ENCODE assay signal across 1 cellular context in genomic region chr12:109519787-109520186, GRCh38.
TF ChIP-seq lines count a peak whose summit lies in the region.

No MANE protein-coding gene starts in this region.

TF ChIP-seq in GM23338, 12 proteins besides CTCF, POLR2A, EP300 and RAD21 (continued from another document):
- TF ChIP-seq ZNF462 (CRISPR knock-in tag; IDR thresholded peaks at IDR 0.05): no peak
- no peak for TF ChIP-seq NANOG (IDR thresholded peaks at IDR 0.05; ENCODE audit: borderline replicate concordance)
- no peak for TF ChIP-seq CREB1 (CRISPR knock-in tag; IDR thresholded peaks at IDR 0.05; ENCODE audit: low read depth)
- no peak for TF ChIP-seq EZH2phosphoT487 (IDR thresholded peaks at IDR 0.05; ENCODE audit: unreplicated experiment)
- TF ChIP-seq ETS1 (IDR thresholded peaks at IDR 0.05): no peak
- no peak for TF ChIP-seq ZNF114 (CRISPR knock-in tag; IDR thresholded peaks at IDR 0.05)
- TF ChIP-seq STAT1 (IDR thresholded peaks at IDR 0.05; ENCODE audit: unreplicated experiment): no peak
- TF ChIP-seq ZNF331 (CRISPR knock-in tag; IDR thresholded peaks at IDR 0.05; ENCODE audit: low read depth): no peak
- TF ChIP-seq EZH2 (IDR thresholded peaks at IDR 0.05; ENCODE audit: low read depth, unreplicated experiment): no peak
- no peak for TF ChIP-seq REST (IDR thresholded peaks at IDR 0.05; ENCODE audit: unreplicated experiment)
TF ChIP-seq in GM23338: peak in this region for 0.
